ENCODE assay signal across 1 cellular context in genomic region chr6:167238169-167238693, GRCh38.
A peak's percentile ranks its signal among the peaks of the same experiment; 100 is the strongest.
TF ChIP-seq lines count a peak whose summit lies in the region.

No MANE protein-coding gene starts in this region.

TF ChIP-seq in HepG2, 621 proteins besides CTCF, POLR2A, EP300 and RAD21 (continued from another document and continues in another):
- TF ChIP-seq, protein P1, sequence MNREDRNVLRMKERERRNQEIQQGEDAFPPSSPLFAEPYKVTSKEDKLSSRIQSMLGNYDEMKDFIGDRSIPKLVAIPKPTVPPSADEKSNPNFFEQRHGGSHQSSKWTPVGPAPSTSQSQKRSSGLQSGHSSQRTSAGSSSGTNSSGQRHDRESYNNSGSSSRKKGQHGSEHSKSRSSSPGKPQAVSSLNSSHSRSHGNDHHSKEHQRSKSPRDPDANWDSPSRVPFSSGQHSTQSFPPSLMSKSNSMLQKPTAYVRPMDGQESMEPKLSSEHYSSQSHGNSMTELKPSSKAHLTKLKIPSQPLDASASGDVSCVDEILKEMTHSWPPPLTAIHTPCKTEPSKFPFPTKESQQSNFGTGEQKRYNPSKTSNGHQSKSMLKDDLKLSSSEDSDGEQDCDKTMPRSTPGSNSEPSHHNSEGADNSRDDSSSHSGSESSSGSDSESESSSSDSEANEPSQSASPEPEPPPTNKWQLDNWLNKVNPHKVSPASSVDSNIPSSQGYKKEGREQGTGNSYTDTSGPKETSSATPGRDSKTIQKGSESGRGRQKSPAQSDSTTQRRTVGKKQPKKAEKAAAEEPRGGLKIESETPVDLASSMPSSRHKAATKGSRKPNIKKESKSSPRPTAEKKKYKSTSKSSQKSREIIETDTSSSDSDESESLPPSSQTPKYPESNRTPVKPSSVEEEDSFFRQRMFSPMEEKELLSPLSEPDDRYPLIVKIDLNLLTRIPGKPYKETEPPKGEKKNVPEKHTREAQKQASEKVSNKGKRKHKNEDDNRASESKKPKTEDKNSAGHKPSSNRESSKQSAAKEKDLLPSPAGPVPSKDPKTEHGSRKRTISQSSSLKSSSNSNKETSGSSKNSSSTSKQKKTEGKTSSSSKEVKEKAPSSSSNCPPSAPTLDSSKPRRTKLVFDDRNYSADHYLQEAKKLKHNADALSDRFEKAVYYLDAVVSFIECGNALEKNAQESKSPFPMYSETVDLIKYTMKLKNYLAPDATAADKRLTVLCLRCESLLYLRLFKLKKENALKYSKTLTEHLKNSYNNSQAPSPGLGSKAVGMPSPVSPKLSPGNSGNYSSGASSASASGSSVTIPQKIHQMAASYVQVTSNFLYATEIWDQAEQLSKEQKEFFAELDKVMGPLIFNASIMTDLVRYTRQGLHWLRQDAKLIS (CRISPR knock-in tag; IDR thresholded peaks at IDR 0.05), result no peak
- TF ChIP-seq ZNF772 (CRISPR knock-in tag; IDR thresholded peaks at IDR 0.05) (peak; percentile 15; the same call in 1 of the 2 replicates), HMG20B (CRISPR knock-in tag; conservative IDR thresholded peaks at IDR 0.05) (no peak), ZNF253 (CRISPR knock-in tag; IDR thresholded peaks at IDR 0.05; ENCODE audit: borderline replicate concordance) (no peak), ZNF780A (CRISPR knock-in tag; IDR thresholded peaks at IDR 0.05) (no peak), CEBPB (IDR thresholded peaks at IDR 0.05; ENCODE audit: borderline replicate concordance, low read depth, low read length) (no peak), ZFP90 (CRISPR knock-in tag; IDR thresholded peaks at IDR 0.05; ENCODE audit: borderline replicate concordance) (no peak), RFX1 (IDR thresholded peaks at IDR 0.05) (no peak), ZBTB26 (CRISPR knock-in tag; IDR thresholded peaks at IDR 0.05; ENCODE audit: borderline replicate concordance) (no peak), GATAD2A (CRISPR knock-in tag; IDR thresholded peaks at IDR 0.05) (peak; percentile 72), YEATS2 (CRISPR knock-in tag; IDR thresholded peaks at IDR 0.05; ENCODE audit: borderline replicate concordance) (no peak), SOX6 (IDR thresholded peaks at IDR 0.05) (no peak), SOX6 (CRISPR knock-in tag; IDR thresholded peaks at IDR 0.05) (peak; percentile 87), THAP11 (CRISPR knock-in tag; IDR thresholded peaks at IDR 0.05) (no peak), MIER2 (CRISPR knock-in tag; IDR thresholded peaks at IDR 0.05) (0 out of 2 replicates have a peak, but pooled peaks have one; percentile 6), ZNF776 (CRISPR knock-in tag; IDR thresholded peaks at IDR 0.05) (0 out of 2 replicates have a peak, but pooled peaks have one; percentile 41), MAFK (conservative IDR thresholded peaks at IDR 0.05 in 1 of 2, IDR thresholded peaks at IDR 0.05 in 1 of 2; ENCODE audit: low read length in 2 of 2) (peak; percentile 69 to 85), ZNF30 (CRISPR knock-in tag; IDR thresholded peaks at IDR 0.05) (no peak), NCOA2 (CRISPR knock-in tag; IDR thresholded peaks at IDR 0.05) (peak; percentile 70), ATF4 (CRISPR knock-in tag; IDR thresholded peaks at IDR 0.05) (no peak), ZNF331 (CRISPR knock-in tag; IDR thresholded peaks at IDR 0.05) (0 out of 2 replicates have a peak, but pooled peaks have one; percentile 24), HNRNPL (IDR thresholded peaks at IDR 0.05; ENCODE audit: low read depth, low read length) (no peak), MYC (CRISPR knock-in tag; IDR thresholded peaks at IDR 0.05; ENCODE audit: borderline replicate concordance) (0 out of 2 replicates have a peak, but pooled peaks have one; percentile 20), ZBTB8A (CRISPR knock-in tag; IDR thresholded peaks at IDR 0.05; ENCODE audit: borderline replicate concordance, low read depth) (no peak), MBD4 (IDR thresholded peaks at IDR 0.05; ENCODE audit: borderline replicate concordance, low read length) (no peak), ZNF737 (CRISPR knock-in tag; IDR thresholded peaks at IDR 0.05; ENCODE audit: borderline replicate concordance) (no peak), NFKBIZ (CRISPR knock-in tag; IDR thresholded peaks at IDR 0.05) (no peak), NR2F6 (IDR thresholded peaks at IDR 0.05) (peak; percentile 97), NR2F6 (CRISPR knock-in tag; IDR thresholded peaks at IDR 0.05) (peak; percentile 97), ZNF607 (CRISPR knock-in tag; IDR thresholded peaks at IDR 0.05; ENCODE audit: borderline replicate concordance) (peak; percentile 52; the same call in 1 of the 2 replicates), ZMYM2 (CRISPR knock-in tag; IDR thresholded peaks at IDR 0.05) (no peak; the same call in 1 of the 2 replicates), ZBTB1 (CRISPR knock-in tag; IDR thresholded peaks at IDR 0.05; ENCODE audit: borderline replicate concordance) (no peak), TEAD3 (CRISPR knock-in tag; optimal IDR thresholded peaks at IDR 0.05; ENCODE audit: borderline replicate concordance) (peak; percentile 33), ZBTB7B (CRISPR knock-in tag; IDR thresholded peaks at IDR 0.05) (0 out of 2 replicates have a peak, but pooled peaks have one; percentile 11), XRCC5 (optimal IDR thresholded peaks at IDR 0.05; ENCODE audit: low read length) (peak; percentile 32), ZBTB2 (CRISPR knock-in tag; IDR thresholded peaks at IDR 0.05; ENCODE audit: low read depth) (no peak), HDAC6 (IDR thresholded peaks at IDR 0.05; ENCODE audit: low read depth, low read length) (no peak)
- TF ChIP-seq, protein P2, sequence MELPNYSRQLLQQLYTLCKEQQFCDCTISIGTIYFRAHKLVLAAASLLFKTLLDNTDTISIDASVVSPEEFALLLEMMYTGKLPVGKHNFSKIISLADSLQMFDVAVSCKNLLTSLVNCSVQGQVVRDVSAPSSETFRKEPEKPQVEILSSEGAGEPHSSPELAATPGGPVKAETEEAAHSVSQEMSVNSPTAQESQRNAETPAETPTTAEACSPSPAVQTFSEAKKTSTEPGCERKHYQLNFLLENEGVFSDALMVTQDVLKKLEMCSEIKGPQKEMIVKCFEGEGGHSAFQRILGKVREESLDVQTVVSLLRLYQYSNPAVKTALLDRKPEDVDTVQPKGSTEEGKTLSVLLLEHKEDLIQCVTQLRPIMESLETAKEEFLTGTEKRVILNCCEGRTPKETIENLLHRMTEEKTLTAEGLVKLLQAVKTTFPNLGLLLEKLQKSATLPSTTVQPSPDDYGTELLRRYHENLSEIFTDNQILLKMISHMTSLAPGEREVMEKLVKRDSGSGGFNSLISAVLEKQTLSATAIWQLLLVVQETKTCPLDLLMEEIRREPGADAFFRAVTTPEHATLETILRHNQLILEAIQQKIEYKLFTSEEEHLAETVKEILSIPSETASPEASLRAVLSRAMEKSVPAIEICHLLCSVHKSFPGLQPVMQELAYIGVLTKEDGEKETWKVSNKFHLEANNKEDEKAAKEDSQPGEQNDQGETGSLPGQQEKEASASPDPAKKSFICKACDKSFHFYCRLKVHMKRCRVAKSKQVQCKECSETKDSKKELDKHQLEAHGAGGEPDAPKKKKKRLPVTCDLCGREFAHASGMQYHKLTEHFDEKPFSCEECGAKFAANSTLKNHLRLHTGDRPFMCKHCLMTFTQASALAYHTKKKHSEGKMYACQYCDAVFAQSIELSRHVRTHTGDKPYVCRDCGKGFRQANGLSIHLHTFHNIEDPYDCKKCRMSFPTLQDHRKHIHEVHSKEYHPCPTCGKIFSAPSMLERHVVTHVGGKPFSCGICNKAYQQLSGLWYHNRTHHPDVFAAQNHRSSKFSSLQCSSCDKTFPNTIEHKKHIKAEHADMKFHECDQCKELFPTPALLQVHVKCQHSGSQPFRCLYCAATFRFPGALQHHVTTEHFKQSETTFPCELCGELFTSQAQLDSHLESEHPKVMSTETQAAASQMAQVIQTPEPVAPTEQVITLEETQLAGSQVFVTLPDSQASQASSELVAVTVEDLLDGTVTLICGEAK (IDR thresholded peaks at IDR 0.05), result no peak
- TF ChIP-seq, protein P2 (CRISPR knock-in tag; IDR thresholded peaks at IDR 0.05), result 0 out of 2 replicates have a peak, but pooled peaks have one; percentile 26
- TF ChIP-seq, protein P3, sequence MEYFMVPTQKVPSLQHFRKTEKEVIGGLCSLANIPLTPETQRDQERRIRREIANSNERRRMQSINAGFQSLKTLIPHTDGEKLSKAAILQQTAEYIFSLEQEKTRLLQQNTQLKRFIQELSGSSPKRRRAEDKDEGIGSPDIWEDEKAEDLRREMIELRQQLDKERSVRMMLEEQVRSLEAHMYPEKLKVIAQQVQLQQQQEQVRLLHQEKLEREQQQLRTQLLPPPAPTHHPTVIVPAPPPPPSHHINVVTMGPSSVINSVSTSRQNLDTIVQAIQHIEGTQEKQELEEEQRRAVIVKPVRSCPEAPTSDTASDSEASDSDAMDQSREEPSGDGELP (IDR thresholded peaks at IDR 0.05; ENCODE audit: borderline replicate concordance, low read depth), result peak; percentile 53; the same call in 1 of the 2 replicates
- TF ChIP-seq, protein P4, sequence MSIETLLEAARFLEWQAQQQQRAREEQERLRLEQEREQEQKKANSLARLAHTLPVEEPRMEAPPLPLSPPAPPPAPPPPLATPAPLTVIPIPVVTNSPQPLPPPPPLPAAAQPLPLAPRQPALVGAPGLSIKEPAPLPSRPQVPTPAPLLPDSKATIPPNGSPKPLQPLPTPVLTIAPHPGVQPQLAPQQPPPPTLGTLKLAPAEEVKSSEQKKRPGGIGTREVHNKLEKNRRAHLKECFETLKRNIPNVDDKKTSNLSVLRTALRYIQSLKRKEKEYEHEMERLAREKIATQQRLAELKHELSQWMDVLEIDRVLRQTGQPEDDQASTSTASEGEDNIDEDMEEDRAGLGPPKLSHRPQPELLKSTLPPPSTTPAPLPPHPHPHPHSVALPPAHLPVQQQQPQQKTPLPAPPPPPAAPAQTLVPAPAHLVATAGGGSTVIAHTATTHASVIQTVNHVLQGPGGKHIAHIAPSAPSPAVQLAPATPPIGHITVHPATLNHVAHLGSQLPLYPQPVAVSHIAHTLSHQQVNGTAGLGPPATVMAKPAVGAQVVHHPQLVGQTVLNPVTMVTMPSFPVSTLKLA (IDR thresholded peaks at IDR 0.05), result no peak
